Comparison of ENCODE assay signal across 8 cellular contexts in genomic region chr7:129825554-129826267, GRCh38.
A peak's percentile ranks its signal among the peaks of the same experiment; 100 is the strongest.
DNase-seq lines count a peak whose midpoint lies in the region; ATAC-seq and TF ChIP-seq lines count a peak whose summit lies in the region.

No MANE protein-coding gene starts in this region.

- H3K27me3 ChIP-seq in iPS-20b (ENCODE audit: insufficient read depth, low read length) (no peaks in the 10 kb centered on the region), skeletal muscle tissue (ENCODE audit: control insufficient read depth in 3 of 3, insufficient read depth in 3 of 3, low read length in 3 of 3) (no peaks in the 10 kb centered on the region)

- DNase-seq in NCI-H187 (lab: John Stamatoyannopoulos, UW) (peak; percentile 74 to 94), NCI-H187 treated with DMSO at 0.1 percent for 48 hours (lab: John Stamatoyannopoulos, UW) (no peak), NCI-H146 (lab: John Stamatoyannopoulos, UW) (peak; percentile 88), UCSD-AML1 (lab: John Stamatoyannopoulos, UW; ENCODE audit: unreplicated experiment) (peak; percentile 69), MCF 10A (ENCODE audit: unreplicated experiment) (peak; percentile 72)

- CTCF ChIA-PET in MCF 10A (lab: Yijun Ruan, JAX), result interaction anchor here (0.5 to 5.9 kb wide), 28 partner anchors 15 to 199 kb away, joined by 3 to 36 read pairs (median 4); no protein-coding TSS in a partner anchor

- no peak overlapping the region for H3K27ac ChIP-seq in iPS-20b (ENCODE audit: low read length)
- H3K27ac ChIP-seq in skeletal muscle tissue (ENCODE audit: low read depth, low read length), result no peak overlapping the region

- H3K27me3 Mint-ChIP-seq in MCF 10A (ENCODE audit: insufficient read depth, unreplicated experiment), result no peaks in the 10 kb centered on the region

- peak; percentile 77 for ATAC-seq in HG02798 (IDR thresholded peaks at IDR 0.05; ENCODE audit: poor library complexity, unreplicated experiment)

- peaks cover 21% of the 10 kb centered on the region for H3K4me1 Mint-ChIP-seq in MCF 10A (ENCODE audit: insufficient read depth, unreplicated experiment)

- BruUV-seq in MCF 10A (replicated peaks; lab: Mats Ljungman, UMichigan), result no TSS peak

- no peaks in the 10 kb centered on the region for H3K9me3 Mint-ChIP-seq in MCF 10A (ENCODE audit: unreplicated experiment)

- H3K27ac Mint-ChIP-seq in MCF 10A (ENCODE audit: low read depth, unreplicated experiment), result peak overlapping the region; percentile 5

- TF ChIP-seq CTCF in MCF 10A (IDR thresholded peaks at IDR 0.05; ENCODE audit: unreplicated experiment), result peak; percentile 91

- H3K9me3 ChIP-seq in iPS-20b (ENCODE audit: insufficient read depth, low read depth, low read length) (no peaks in the 10 kb centered on the region), skeletal muscle tissue (ENCODE audit: control insufficient read depth in 3 of 3, low read length in 3 of 3) (no peaks in the 10 kb centered on the region)

- POLR2A ChIA-PET in MCF 10A (lab: Yijun Ruan, JAX), result interaction anchor here (0.6 to 2.5 kb wide), 19 partner anchors 15 to 214 kb away, joined by 3 to 15 read pairs (median 5); partner anchors contain the start of gene NRF1

- H3K9ac ChIP-seq in iPS-20b (ENCODE audit: low read depth, low read length) (peak overlapping the region; percentile 74; the same call in 1 of the 2 replicates), skeletal muscle tissue (ENCODE audit: low read depth in 1 of 3, low read length in 3 of 3) (peak overlapping the region; percentile 69 to 82 (median 76))

- no peaks in the 10 kb centered on the region for H3K36me3 ChIP-seq in iPS-20b (ENCODE audit: insufficient read depth, low read depth, low read length)
- H3K36me3 ChIP-seq in skeletal muscle tissue (ENCODE audit: control insufficient read depth in 3 of 3, insufficient read depth in 3 of 3, low read length in 3 of 3), result no peaks in the 10 kb centered on the region

- intact Hi-C loops in MCF 10A (cut with micrococcal nuclease), result loop anchor here (1.0 to 2.0 kb wide), 4 partner anchors 45 to 459 kb away; no protein-coding TSS in a partner anchor

- H3K4me3 ChIP-seq in iPS-20b (ENCODE audit: low read length) (peak overlapping the region; percentile 89), skeletal muscle tissue (ENCODE audit: low read length in 3 of 3) (peak overlapping the region; percentile 81 to 95 (median 85))

- peaks cover 22% of the 10 kb centered on the region; the same call in 1 of the 2 replicates for H3K4me1 ChIP-seq in iPS-20b (ENCODE audit: insufficient read depth, low read length)
- peaks cover 17 to 33% (median 32%) of the 10 kb centered on the region in 3 donors for H3K4me1 ChIP-seq in skeletal muscle tissue (ENCODE audit: control insufficient read depth in 3 of 3, insufficient read depth in 3 of 3, low read length in 3 of 3)

- peaks cover 31% of the 10 kb centered on the region for H3K36me3 Mint-ChIP-seq in MCF 10A (ENCODE audit: insufficient read depth, unreplicated experiment)

- H3K4me3 Mint-ChIP-seq in MCF 10A (ENCODE audit: unreplicated experiment), result peak overlapping the region; percentile 89
